ENCODE assay signal across 15 cellular contexts in the genomic region with DNA sequence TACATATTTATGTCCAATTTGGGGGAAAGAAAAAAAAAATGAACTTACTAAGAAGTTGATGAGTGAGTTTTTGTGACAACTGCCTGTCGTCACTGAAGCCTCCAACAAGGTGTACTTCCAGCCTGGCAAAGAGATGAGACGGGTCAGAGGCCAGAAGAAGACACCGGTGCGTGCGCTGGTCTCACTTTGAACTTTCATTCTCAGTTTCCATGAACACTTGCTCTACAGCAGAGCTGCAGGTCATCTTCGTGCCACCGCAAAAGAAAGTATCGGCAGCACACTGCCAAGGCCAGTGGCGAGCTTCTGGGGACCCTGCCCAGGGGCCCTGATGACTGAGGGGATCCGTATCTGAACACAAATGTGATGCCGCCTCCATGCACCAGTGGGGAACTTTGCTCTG.
"Had no signal": no experiment of that assay in that cellular context is flagged by ENCODE, and none has a peak within 500 bp of the region (broad histone marks: within the 10 kb centered on the region; RNA-seq: fewer than 3 reads in every experiment).

No MANE protein-coding gene starts in this region.

- H3K27me3 Mint-ChIP-seq: effector memory CD8-positive, alpha-beta T cell; naive thymus-derived CD4-positive, alpha-beta T cell had no signal

- H3K27ac Mint-ChIP-seq: immature natural killer cell, nephron progenitor cell had no signal

- ATAC-seq: effector memory CD8-positive, alpha-beta T cell; gastroesophageal sphincter; naive thymus-derived CD4-positive, alpha-beta T cell; sciatic nerve had no signal

- H3K9me3 Mint-ChIP-seq: effector memory CD8-positive, alpha-beta T cell; immature natural killer cell; nephron progenitor cell had no signal

- H3K4me3 Mint-ChIP-seq: effector memory CD8-positive, alpha-beta T cell; immature natural killer cell; naive thymus-derived CD4-positive, alpha-beta T cell; nephron progenitor cell had no signal

- DNase-seq: effector memory CD8-positive, alpha-beta T cell; esophagus squamous epithelium; immature natural killer cell; left ventricle myocardium inferior; mesendoderm; naive thymus-derived CD4-positive, alpha-beta T cell; nephron progenitor cell; spleen; stimulated activated CD4-positive, alpha-beta T cell treated with anti-CD3 and anti-CD28 coated beads, Interleukin-15, amount 100 ng/mL, for 24 hours; stimulated activated CD4-positive, alpha-beta T cell treated with anti-CD3 and anti-CD28 coated beads, Interleukin-1b, Interleukin-23, amount 100 ng/mL, for 48 hours; stimulated activated CD4-positive, alpha-beta T cell treated with anti-CD3 and anti-CD28 coated beads, Interleukin-4, amount 100 ng/mL, for 24 hours; stimulated activated naive CD4-positive, alpha-beta T cell; tibial artery had no signal
